Comparison of ENCODE assay signal across 8 cellular contexts in the genomic region with DNA sequence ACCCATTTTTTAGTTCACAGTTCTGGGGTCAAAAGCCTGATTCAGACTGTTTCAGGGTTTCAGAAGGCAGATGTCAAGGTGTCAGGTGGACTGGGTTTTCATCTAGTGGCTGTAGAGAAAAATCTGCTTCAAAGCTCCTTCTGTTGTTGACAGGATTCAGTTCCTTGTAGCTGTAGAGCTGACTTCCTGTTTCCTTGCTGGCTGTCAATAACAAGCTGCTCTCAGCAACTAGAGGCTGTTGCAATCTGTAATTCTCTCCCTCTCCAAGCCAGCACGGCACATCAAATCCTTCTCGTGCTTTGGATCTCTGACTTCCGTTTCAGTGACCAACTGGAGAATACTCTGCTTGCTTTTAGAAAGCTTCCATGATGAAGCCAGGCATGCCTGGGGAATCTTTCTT.
DNase-seq lines count a peak whose midpoint lies in the region; ATAC-seq and TF ChIP-seq lines count a peak whose summit lies in the region.

No MANE protein-coding gene starts in this region.

- TF ChIP-seq CTCF in omental fat pad (IDR thresholded peaks at IDR 0.05), result no peak

- ATAC-seq in GM18517 (IDR thresholded peaks at IDR 0.05; ENCODE audit: unreplicated experiment) (peak; percentile 86), HG02943 (IDR thresholded peaks at IDR 0.05; ENCODE audit: low read depth, unreplicated experiment) (peak; percentile 83), omental fat pad (ENCODE audit: low FRiP score) (no peak)

- DNase-seq in A172 (ENCODE audit: low spot score) (peak; percentile 1), SIG-M5 treated with dmso at 0.1 percent for 504 hours (lab: John Stamatoyannopoulos, UW; ENCODE audit: unreplicated experiment) (peak; percentile 83), pons (ENCODE audit: low spot score) (peak; percentile 39), NCI-H69 (lab: John Stamatoyannopoulos, UW) (no peak), omental fat pad (ENCODE audit: low spot score) (no peak), NCI-H748 treated with DMSO at 0.1 percent for 48 hours (lab: John Stamatoyannopoulos, UW) (no peak)

Comparison
In these comparisons a context has a peak if more than half of its experiments do, and no peak if none do; other contexts are left out.
1. DNase-seq: peak in A172 (single experiment), SIG-M5 treated with dmso at 0.1 percent for 504 hours (single experiment) and pons (single experiment); none in NCI-H69 (single experiment), omental fat pad (single experiment) and NCI-H748 treated with DMSO at 0.1 percent for 48 hours (single experiment).